In the genomic region with DNA sequence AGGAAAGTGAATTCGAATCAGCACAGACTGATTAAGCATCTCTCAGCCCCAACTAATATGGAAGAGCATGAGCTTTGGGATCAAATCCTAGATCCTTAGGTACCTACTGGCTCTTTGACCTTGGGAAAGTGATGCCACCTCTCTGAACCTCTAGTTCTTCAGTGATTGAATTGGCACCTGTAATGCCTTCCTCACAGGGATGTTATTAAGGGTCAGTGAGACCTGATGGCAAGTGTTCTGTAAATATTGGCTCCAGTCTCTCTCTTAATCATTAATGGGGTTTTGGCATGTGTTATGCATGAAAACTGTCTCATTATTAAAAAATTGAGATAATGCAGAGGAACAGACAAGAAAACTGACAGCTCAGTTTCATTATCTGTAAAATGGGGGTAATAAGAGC, we compare ENCODE assay signal across 29 cellular contexts.
"Had no signal": no experiment of that assay in that cellular context is flagged by ENCODE, and none has a peak within 500 bp of the region (broad histone marks: within the 10 kb centered on the region; RNA-seq: fewer than 3 reads in every experiment).

No MANE protein-coding gene starts in this region.

- H3K36me3 Mint-ChIP-seq: type B pancreatic cell had no signal

- H3K36me3 ChIP-seq: stomach, suprapubic skin, thoracic aorta, thyroid gland, tibial artery, tibial nerve, transverse colon, upper lobe of left lung, upper lobe of right lung, uterus, vagina had no signal

- ATAC-seq: stimulated activated effector memory CD8-positive, alpha-beta T cell treated with anti-CD3 and anti-CD28 coated beads, Interleukin-12 subunit alpha, Interleukin-12 subunit beta, amount 100 ng/mL, for 72 hours; stimulated activated memory B cell treated with anti-CD40 and anti-IgM and Interleukin-4, amounts not matched to agents 10 μg/mL and 1 μg/mL and 100 μg/mL, for 72 hours; stimulated activated naive B cell treated with anti-CD40 and anti-IgM and Interleukin-4, amounts not matched to agents 10 μg/mL and 1 μg/mL and 100 μg/mL, for 72 hours; stimulated activated naive CD8-positive, alpha-beta T cell treated with anti-CD3 and anti-CD28 coated beads, Interleukin-15, amount 100 ng/mL, for 72 hours; stimulated activated naive CD8-positive, alpha-beta T cell treated with anti-CD3 and anti-CD28 coated beads, Interleukin-15, Interleukin-2, amounts not matched to agents 100 U/mL and 50 U/mL, for 24 hours; upper lobe of right lung had no signal

- H3K4me3 ChIP-seq: stomach, suprapubic skin, testis, thoracic aorta, thyroid gland, tibial artery, tibial nerve, transverse colon, upper lobe of left lung, upper lobe of right lung, uterus, vagina had no signal

- H3K9me3 ChIP-seq: stomach, suprapubic skin, testis, thoracic aorta, thyroid gland, tibial artery, tibial nerve, transverse colon, upper lobe of left lung, upper lobe of right lung, uterus, vagina had no signal

- H3K4me1 ChIP-seq: stomach, suprapubic skin, testis, tibial artery, tibial nerve, transverse colon, upper lobe of left lung, upper lobe of right lung, uterus, vagina had no signal

- H3K4me3 Mint-ChIP-seq: stimulated activated effector memory CD8-positive, alpha-beta T cell treated with anti-CD3 and anti-CD28 coated beads, Interleukin-12 subunit alpha, Interleukin-12 subunit beta, amount 100 ng/mL, for 72 hours; stimulated activated memory B cell treated with anti-CD40 and anti-IgM and Interleukin-4, amounts not matched to agents 10 μg/mL and 1 μg/mL and 100 μg/mL, for 72 hours; stimulated activated naive B cell treated with anti-CD40 and anti-IgM and Interleukin-4, amounts not matched to agents 10 μg/mL and 1 μg/mL and 100 μg/mL, for 72 hours; stimulated activated naive CD8-positive, alpha-beta T cell treated with anti-CD3 and anti-CD28 coated beads, Interleukin-15, amount 100 ng/mL, for 72 hours; stimulated activated naive CD8-positive, alpha-beta T cell treated with anti-CD3 and anti-CD28 coated beads, Interleukin-15, Interleukin-2, amounts not matched to agents 100 ng/mL and 50 ng/mL, for 24 hours; type B pancreatic cell had no signal

- H3K9me3 Mint-ChIP-seq: stimulated activated effector memory CD8-positive, alpha-beta T cell treated with anti-CD3 and anti-CD28 coated beads, Interleukin-12 subunit alpha, Interleukin-12 subunit beta, amount 100 ng/mL, for 72 hours; stimulated activated memory B cell treated with anti-CD40 and anti-IgM and Interleukin-4, amounts not matched to agents 10 μg/mL and 1 μg/mL and 100 μg/mL, for 72 hours; stimulated activated naive B cell treated with anti-CD40 and anti-IgM and Interleukin-4, amounts not matched to agents 10 μg/mL and 1 μg/mL and 100 μg/mL, for 72 hours; stimulated activated naive CD8-positive, alpha-beta T cell treated with anti-CD3 and anti-CD28 coated beads, Interleukin-15, amount 100 ng/mL, for 72 hours; stimulated activated naive CD8-positive, alpha-beta T cell treated with anti-CD3 and anti-CD28 coated beads, Interleukin-15, Interleukin-2, amounts not matched to agents 100 ng/mL and 50 ng/mL, for 24 hours; type B pancreatic cell had no signal

- H3K27ac Mint-ChIP-seq: stimulated activated effector memory CD8-positive, alpha-beta T cell treated with anti-CD3 and anti-CD28 coated beads, Interleukin-12 subunit alpha, Interleukin-12 subunit beta, amount 100 ng/mL, for 72 hours; stimulated activated memory B cell treated with anti-CD40 and anti-IgM and Interleukin-4, amounts not matched to agents 10 μg/mL and 1 μg/mL and 100 μg/mL, for 72 hours; stimulated activated naive CD8-positive, alpha-beta T cell treated with anti-CD3 and anti-CD28 coated beads, Interleukin-15, Interleukin-2, amounts not matched to agents 100 ng/mL and 50 ng/mL, for 24 hours; type B pancreatic cell had no signal

- H3K27ac ChIP-seq: stomach, suprapubic skin, testis, thoracic aorta, thyroid gland, tibial artery, tibial nerve, transverse colon, upper lobe of left lung, upper lobe of right lung, uterus, vagina had no signal

- H3K27me3 Mint-ChIP-seq: stimulated activated memory B cell treated with anti-CD40 and anti-IgM and Interleukin-4, amounts not matched to agents 10 μg/mL and 1 μg/mL and 100 μg/mL, for 72 hours; stimulated activated naive B cell treated with anti-CD40 and anti-IgM and Interleukin-4, amounts not matched to agents 10 μg/mL and 1 μg/mL and 100 μg/mL, for 72 hours; stimulated activated naive CD8-positive, alpha-beta T cell treated with anti-CD3 and anti-CD28 coated beads, Interleukin-15, amount 100 ng/mL, for 72 hours; stimulated activated naive CD8-positive, alpha-beta T cell treated with anti-CD3 and anti-CD28 coated beads, Interleukin-15, Interleukin-2, amounts not matched to agents 100 ng/mL and 50 ng/mL, for 24 hours had no signal

- DNase-seq: stimulated activated CD4-positive, alpha-beta T cell treated with anti-CD3 and anti-CD28 coated beads, Interleukin-2, amount 100 ng/mL, for 48 hours; stimulated activated CD4-positive, alpha-beta T cell treated with anti-CD3 and anti-CD28 coated beads, Interleukin-4, amount 100 ng/mL, for 1 hour; stimulated activated CD4-positive, alpha-beta T cell treated with anti-CD3 and anti-CD28 coated beads, Interleukin-4, amount 100 ng/mL, for 24 hours; stimulated activated CD4-positive, alpha-beta T cell treated with anti-CD3 and anti-CD28 coated beads, Interleukin-4, amount 100 ng/mL, for 4 hours; stimulated activated CD8-positive, alpha-beta memory T cell treated with anti-CD3 and anti-CD28 coated beads, Interleukin-4, amount 100 ng/mL, for 48 hours; stimulated activated naive B cell treated with anti-CD40 and anti-IgM and Interleukin-4, amounts not matched to agents 10 μg/mL and 1 μg/mL and 100 μg/mL, for 72 hours; stimulated activated naive CD4-positive, alpha-beta T cell; stimulated activated naive CD4-positive, alpha-beta T cell treated with Interleukin-2 at 50 U/mL for 16 hours; stimulated activated naive CD8-positive, alpha-beta T cell treated with anti-CD3 and anti-CD28 coated beads, Interleukin-15, amount 100 ng/mL, for 72 hours; stimulated activated naive CD8-positive, alpha-beta T cell treated with anti-CD3 and anti-CD28 coated beads, Interleukin-15, Interleukin-2, amounts not matched to agents 100 U/mL and 50 U/mL, for 24 hours; stomach; substantia nigra; testis; thyroid gland; tibial artery; transverse colon; trophoblast cell; upper lobe of left lung; upper lobe of right lung; uterus had no signal

- FAIRE-seq: urothelium cell line had no signal

- H3K27me3 ChIP-seq: stomach, suprapubic skin, testis, thyroid gland, tibial artery, tibial nerve, transverse colon, upper lobe of left lung, upper lobe of right lung, uterus, vagina had no signal
